ENCODE assay signal across 15 cellular contexts in genomic region chr5:128349044-128349629, GRCh38.
DNase-seq lines count a peak whose midpoint lies in the region; ATAC-seq and TF ChIP-seq lines count a peak whose summit lies in the region.
"Had no signal": no experiment of that assay in that cellular context is flagged by ENCODE, and none has a peak within 500 bp of the region (broad histone marks: within the 10 kb centered on the region; RNA-seq: fewer than 3 reads in every experiment).

No MANE protein-coding gene starts in this region.

- POLR2A ChIA-PET in MCF 10A (lab: Yijun Ruan, JAX) = interaction anchor here (0.9 to 1.2 kb wide), 2 partner anchors 9 to 13 kb away, joined by 3 to 6 read pairs; no protein-coding TSS in a partner anchor

- CTCF ChIA-PET in MCF 10A (lab: Yijun Ruan, JAX) = no interaction called here

- intact Hi-C loops in MCF 10A (cut with micrococcal nuclease) = loop anchor here (5.0 to 10.0 kb wide), 3 partner anchors 122 to 328 kb away; no protein-coding TSS in a partner anchor

- peak overlapping the region; percentile 4 for H3K27ac Mint-ChIP-seq in MCF 10A (ENCODE audit: low read depth, unreplicated experiment)
- H3K27ac Mint-ChIP-seq: activated CD8-positive, alpha-beta memory T cell treated with anti-CD3 and anti-CD28 coated beads, Interleukin-2, amount 10 ng/mL, durations not matched to agents 7 days and 5 days; IgD-negative memory B cell; naive B cell had no signal

- no peak overlapping the region for H3K4me3 Mint-ChIP-seq in MCF 10A (ENCODE audit: unreplicated experiment)
- H3K4me3 Mint-ChIP-seq: activated CD8-positive, alpha-beta memory T cell treated with anti-CD3 and anti-CD28 coated beads, Interleukin-2, amount 10 ng/mL, durations not matched to agents 7 days and 5 days; IgD-negative memory B cell; naive B cell had no signal

- TF ChIP-seq CTCF in MCF 10A (IDR thresholded peaks at IDR 0.05; ENCODE audit: unreplicated experiment) = no peak

- no peaks in the 10 kb centered on the region for H3K27me3 Mint-ChIP-seq in MCF 10A (ENCODE audit: insufficient read depth, unreplicated experiment)
- H3K27me3 Mint-ChIP-seq: activated CD8-positive, alpha-beta memory T cell treated with anti-CD3 and anti-CD28 coated beads, Interleukin-2, amount 10 ng/mL, durations not matched to agents 7 days and 5 days; IgD-negative memory B cell; naive B cell had no signal

- ATAC-seq in GM18867 (IDR thresholded peaks at IDR 0.05; ENCODE audit: unreplicated experiment) = no peak
- ATAC-seq: activated CD8-positive, alpha-beta memory T cell treated with anti-CD3 and anti-CD28 coated beads, Interleukin-2, amount 10 ng/mL, durations not matched to agents 7 days and 5 days had no signal

- peaks cover 9% of the 10 kb centered on the region for H3K4me1 Mint-ChIP-seq in MCF 10A (ENCODE audit: insufficient read depth, unreplicated experiment)
- H3K4me1 Mint-ChIP-seq: activated CD8-positive, alpha-beta memory T cell treated with anti-CD3 and anti-CD28 coated beads, Interleukin-2, amount 10 ng/mL, durations not matched to agents 7 days and 5 days; IgD-negative memory B cell; naive B cell had no signal

- H3K9me3 Mint-ChIP-seq in MCF 10A (ENCODE audit: unreplicated experiment) = no peaks in the 10 kb centered on the region

- H3K36me3 Mint-ChIP-seq in MCF 10A (ENCODE audit: insufficient read depth, unreplicated experiment) = peaks cover 44% of the 10 kb centered on the region
- H3K36me3 Mint-ChIP-seq: activated CD8-positive, alpha-beta memory T cell treated with anti-CD3 and anti-CD28 coated beads, Interleukin-2, amount 10 ng/mL, durations not matched to agents 7 days and 5 days; IgD-negative memory B cell; naive B cell had no signal

- BruUV-seq in MCF 10A (replicated peaks; lab: Mats Ljungman, UMichigan) = no TSS peak

- DNase-seq in DMS 273 (lab: John Stamatoyannopoulos, UW; ENCODE audit: unreplicated experiment) = peak; percentile 62
- DNase-seq in DMS 273 treated with DMSO at 0.1 percent for 48 hours (lab: John Stamatoyannopoulos, UW) = no peak
- peak; percentile 47 for DNase-seq in NCI-H2196 treated with DMSO at 0.1 percent for 48 hours (lab: John Stamatoyannopoulos, UW; ENCODE audit: unreplicated experiment)
- peak; percentile 98 for DNase-seq in MCF 10A (ENCODE audit: unreplicated experiment)
- DNase-seq in renal cortical epithelial cell (ENCODE audit: low read depth) = peak; percentile 75
- DNase-seq in DMS114 treated with DMSO at 0.1 percent for 48 hours (lab: John Stamatoyannopoulos, UW; ENCODE audit: unreplicated experiment) = no peak
- DNase-seq in HuH-7 (ENCODE audit: low spot score) = no peak
- DNase-seq: 8988T; activated CD8-positive, alpha-beta memory T cell treated with anti-CD3 and anti-CD28 coated beads, Interleukin-2, amount 10 ng/mL, durations not matched to agents 7 days and 5 days; adrenal gland; EL; naive B cell; stimulated activated CD4-positive, alpha-beta T cell treated with anti-CD3 and anti-CD28 coated beads, Interleukin-12 subunit alpha, Interleukin-12 subunit beta, amount 100 ng/mL, for 4 hours had no signal

Comparison
In these comparisons a context has a peak if more than half of its experiments do, and no peak if none do; other contexts are left out.
1. DNase-seq: peak in DMS 273 (single experiment), NCI-H2196 treated with DMSO at 0.1 percent for 48 hours (single experiment), MCF 10A (single experiment) and renal cortical epithelial cell (single experiment); none in DMS 273 treated with DMSO at 0.1 percent for 48 hours (single experiment), DMS114 treated with DMSO at 0.1 percent for 48 hours (single experiment) and HuH-7 (single experiment).